ENCODE assay signal across 1 cellular context in genomic region chr3:119557192-119557873, GRCh38.
TF ChIP-seq lines count a peak whose summit lies in the region.

No MANE protein-coding gene starts in this region.

TF ChIP-seq in GM12891, 5 proteins besides CTCF, POLR2A, EP300 and RAD21:
- TF ChIP-seq POLR2AphosphoS5 (IDR thresholded peaks at IDR 0.05; ENCODE audit: low read depth, low read length) (no peak), TAF1 (IDR thresholded peaks at IDR 0.05; ENCODE audit: low read depth, low read length) (no peak), PAX5 (IDR thresholded peaks at IDR 0.05; ENCODE audit: insufficient read depth, low read length, severe bottlenecking) (no peak), SPI1 (IDR thresholded peaks at IDR 0.05; ENCODE audit: low read depth, low read length) (no peak), POU2F2 (IDR thresholded peaks at IDR 0.05; ENCODE audit: low read depth, low read length) (no peak)
